ENCODE assay signal across 18 cellular contexts in genomic region chrY:18664559-18664958, GRCh38.
DNase-seq lines count a peak whose midpoint lies in the region; ATAC-seq lines count a peak whose summit lies in the region.
"Had no signal": no experiment of that assay in that cellular context is flagged by ENCODE, and none has a peak within 500 bp of the region (broad histone marks: within the 10 kb centered on the region; RNA-seq: fewer than 3 reads in every experiment).

No MANE protein-coding gene starts in this region.

- no peak for DNase-seq in activated T-cell treated with anti-CD3 and anti-CD28 coated beads, Interleukin-2, amount 50 U/mL, for 72 hours
- no peak for DNase-seq in activated T-cell treated with anti-CD3 and anti-CD28 coated beads, Interleukin-2, amount 50 U/mL, for 24 hours
- no peak for DNase-seq in T-helper 2 cell treated with Interferon-gamma antibody and Interleukin-4, amounts not matched to agents 5 μg/mL and 100 μg/mL, for 36 hours (ENCODE audit: low spot score)
- DNase-seq in left ventricle myocardium superior (no peak), NCI-H2171 (lab: John Stamatoyannopoulos, UW) (no peak), 8988T (no peak), substantia nigra (lab: John Stamatoyannopoulos, UW) (no peak)
- DNase-seq: COR-L47, KG1, MG63, NCI-H1092 treated with DMSO at 0.1 percent for 48 hours, NCI-H187 treated with DMSO at 0.1 percent for 48 hours, NCI-H446 treated with DMSO at 0.1 percent for 48 hours, NCI-H748 treated with DMSO at 0.1 percent for 48 hours, PC-3 had no signal

- no peaks in the 10 kb centered on the region for H3K4me1 Mint-ChIP-seq in activated T-cell treated with anti-CD3 and anti-CD28 coated beads, Interleukin-2, amount 50 U/mL, for 72 hours (ENCODE audit: low read depth)
- H3K4me1 Mint-ChIP-seq in activated T-cell treated with anti-CD3 and anti-CD28 coated beads, Interleukin-2, amount 50 U/mL, for 24 hours (ENCODE audit: low read depth): no peaks in the 10 kb centered on the region
- peaks cover 28% of the 10 kb centered on the region for H3K4me1 Mint-ChIP-seq in T-helper 2 cell treated with Interferon-gamma antibody and Interleukin-4, amounts not matched to agents 5 μg/mL and 100 μg/mL, for 36 hours (ENCODE audit: low read depth)

- no peaks in the 10 kb centered on the region for H3K36me3 Mint-ChIP-seq in activated T-cell treated with anti-CD3 and anti-CD28 coated beads, Interleukin-2, amount 50 U/mL, for 72 hours (ENCODE audit: insufficient read depth in 2 of 2)
- no peaks in the 10 kb centered on the region for H3K36me3 Mint-ChIP-seq in activated T-cell treated with anti-CD3 and anti-CD28 coated beads, Interleukin-2, amount 50 U/mL, for 24 hours (ENCODE audit: low read depth)
- H3K36me3 Mint-ChIP-seq in T-helper 2 cell treated with Interferon-gamma antibody and Interleukin-4, amounts not matched to agents 5 μg/mL and 100 μg/mL, for 36 hours (ENCODE audit: low read depth): peaks cover 7% of the 10 kb centered on the region

- no peaks in the 10 kb centered on the region for H3K27me3 Mint-ChIP-seq in activated T-cell treated with anti-CD3 and anti-CD28 coated beads, Interleukin-2, amount 50 U/mL, for 72 hours (ENCODE audit: low read depth)
- no peaks in the 10 kb centered on the region for H3K27me3 Mint-ChIP-seq in activated T-cell treated with anti-CD3 and anti-CD28 coated beads, Interleukin-2, amount 50 U/mL, for 24 hours
- no peaks in the 10 kb centered on the region for H3K27me3 Mint-ChIP-seq in T-helper 2 cell treated with Interferon-gamma antibody and Interleukin-4, amounts not matched to agents 5 μg/mL and 100 μg/mL, for 36 hours (ENCODE audit: low read depth)

- H3K27ac Mint-ChIP-seq in activated T-cell treated with anti-CD3 and anti-CD28 coated beads, Interleukin-2, amount 50 U/mL, for 72 hours: peak overlapping the region; percentile 35
- no peak overlapping the region for H3K27ac Mint-ChIP-seq in activated T-cell treated with anti-CD3 and anti-CD28 coated beads, Interleukin-2, amount 50 U/mL, for 24 hours
- H3K27ac Mint-ChIP-seq in T-helper 2 cell treated with Interferon-gamma antibody and Interleukin-4, amounts not matched to agents 5 μg/mL and 100 μg/mL, for 36 hours: peak overlapping the region; percentile 56

- H3K9me3 Mint-ChIP-seq in activated T-cell treated with anti-CD3 and anti-CD28 coated beads, Interleukin-2, amount 50 U/mL, for 72 hours: peaks cover 0 to 2% of the 10 kb centered on the region in 2 donors
- H3K9me3 Mint-ChIP-seq in activated T-cell treated with anti-CD3 and anti-CD28 coated beads, Interleukin-2, amount 50 U/mL, for 24 hours: no peaks in the 10 kb centered on the region
- H3K9me3 Mint-ChIP-seq in T-helper 2 cell treated with Interferon-gamma antibody and Interleukin-4, amounts not matched to agents 5 μg/mL and 100 μg/mL, for 36 hours: peaks cover 7% of the 10 kb centered on the region

- H3K27ac ChIP-seq in substantia nigra (ENCODE audit: low read depth, low read length, poor library complexity, severe bottlenecking): no peak overlapping the region
- H3K27ac ChIP-seq: A549, C4-2B had no signal

- peak overlapping the region in 1 of 2 donors; percentile 56 for H3K4me3 Mint-ChIP-seq in activated T-cell treated with anti-CD3 and anti-CD28 coated beads, Interleukin-2, amount 50 U/mL, for 72 hours
- no peak overlapping the region for H3K4me3 Mint-ChIP-seq in activated T-cell treated with anti-CD3 and anti-CD28 coated beads, Interleukin-2, amount 50 U/mL, for 24 hours
- H3K4me3 Mint-ChIP-seq in T-helper 2 cell treated with Interferon-gamma antibody and Interleukin-4, amounts not matched to agents 5 μg/mL and 100 μg/mL, for 36 hours: peak overlapping the region; percentile 67

- intact Hi-C loops in left ventricle myocardium superior (cut with micrococcal nuclease): no loop called here

- ATAC-seq in activated T-cell treated with anti-CD3 and anti-CD28 coated beads, Interleukin-2, amount 50 U/mL, for 72 hours (replicated peaks in 1 of 2): peak in 1 of 2 donors; percentile 99
- ATAC-seq in HG03039 (IDR thresholded peaks at IDR 0.05; ENCODE audit: unreplicated experiment) (peak; percentile 86), left ventricle myocardium superior (no peak)
- ATAC-seq: A549, PC-3 had no signal
